13 cellular contexts compared by ENCODE assay signal in the genomic region with DNA sequence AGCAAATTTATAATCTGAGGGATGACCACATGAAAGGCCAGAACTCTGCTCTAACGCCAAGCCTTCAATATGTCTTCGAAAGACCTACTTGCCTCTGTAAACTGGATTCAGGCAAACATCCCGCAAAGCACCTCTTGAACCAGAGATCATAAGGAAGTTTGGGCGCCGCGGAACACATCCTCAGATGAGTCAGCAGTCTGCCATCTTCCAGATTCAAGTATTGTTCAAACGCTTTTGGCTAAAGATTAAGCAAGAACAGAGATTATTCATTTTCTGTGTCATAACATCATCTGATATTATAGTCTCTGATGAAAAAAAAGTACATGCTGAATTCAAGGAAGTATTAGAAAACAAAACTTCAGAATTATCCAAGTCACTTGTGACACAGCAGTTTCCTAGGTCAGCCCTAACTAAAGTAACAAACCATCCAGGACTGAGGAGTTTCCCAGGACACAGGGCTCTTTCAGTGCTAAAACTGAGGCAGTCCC. TPM values are rescaled to one million over a fixed set of nuclear protein-coding genes. Genes with fewer than 3 reads are reported as not detected.
A peak's percentile ranks its signal among the peaks of the same experiment; 100 is the strongest.
DNase-seq lines count a peak whose midpoint lies in the region; ATAC-seq and TF ChIP-seq lines count a peak whose summit lies in the region.
"Had no signal": no experiment of that assay in that cellular context is flagged by ENCODE, and none has a peak within 500 bp of the region (broad histone marks: within the 10 kb centered on the region; RNA-seq: fewer than 3 reads in every experiment).

No MANE protein-coding gene starts in this region.

- CTCF ChIA-PET in HCT116 (lab: Charles Lee): no interaction called here

- no peaks in the 10 kb centered on the region for H3K9me3 Mint-ChIP-seq in nephron progenitor cell

- no peaks in the 10 kb centered on the region for H4K20me1 ChIP-seq in HCT116 (ENCODE audit: insufficient read depth)

- TF ChIP-seq CTCF in HCT116 (IDR thresholded peaks at IDR 0.05 in 2 of 3, conservative IDR thresholded peaks at IDR 0.05 in 1 of 3; ENCODE audit: borderline replicate concordance in 1 of 3, insufficient read depth in 1 of 3, low read depth in 2 of 3, low read length in 2 of 3) (no peak), brain microvascular endothelial cell (IDR thresholded peaks at IDR 0.05; ENCODE audit: low read depth, low read length, missing control alignments) (no peak), left lung (IDR thresholded peaks at IDR 0.05) (no peak), nephron progenitor cell (IDR thresholded peaks at IDR 0.05) (no peak)

- no peaks in the 10 kb centered on the region for H3K79me2 ChIP-seq in HCT116 (ENCODE audit: insufficient read depth, low read length)

- H3K4me1 ChIP-seq in HCT116 (ENCODE audit: control insufficient read depth in 1 of 2, insufficient read depth in 2 of 2, low read length in 2 of 2) (peaks cover 0 to 16% of the 10 kb centered on the region in 2 experiments; a peak in 2 of 4 replicates), left lung (peaks cover 10 to 44% of the 10 kb centered on the region in 2 donors)

- ATAC-seq in HCT116 (no peak), left lung (no peak), HG03354 (IDR thresholded peaks at IDR 0.05; ENCODE audit: poor library complexity, severe bottlenecking, unreplicated experiment) (no peak)

- H3K27me3 Mint-ChIP-seq in nephron progenitor cell (ENCODE audit: low read depth, poor library complexity): no peaks in the 10 kb centered on the region
- H3K27me3 Mint-ChIP-seq: progenitor cell of endocrine pancreas had no signal

- peaks cover 6% of the 10 kb centered on the region for H3K4me1 Mint-ChIP-seq in nephron progenitor cell

- in situ Hi-C loops in brain microvascular endothelial cell (cut with HindIII; ENCODE audit: low pct_ligation_motif_present, low sequenced_read_pairs): no loop called here

- H3K9me3 ChIP-seq in HCT116 (ENCODE audit: control insufficient read depth in 1 of 2, insufficient read depth in 1 of 2, low read depth in 1 of 2, low read length in 2 of 2) (no peaks in the 10 kb centered on the region), left lung (no peaks in the 10 kb centered on the region)
- H3K9me3 ChIP-seq: transverse colon had no signal

- H3K36me3 Mint-ChIP-seq in nephron progenitor cell (ENCODE audit: low read depth): peaks cover 89% of the 10 kb centered on the region

- intact Hi-C loops in HCT116 (cut with micrococcal nuclease): no loop called here
- intact Hi-C loops in left lung (cut with DNase I): no loop called here

- no peak overlapping the region for H3K27ac Mint-ChIP-seq in nephron progenitor cell
- H3K27ac Mint-ChIP-seq: progenitor cell of endocrine pancreas had no signal

- H3K4me3 ChIP-seq in HCT116 (replicated peaks in 1 of 2; ENCODE audit: low read depth in 1 of 2, low read length in 2 of 2) (no peak overlapping the region), brain microvascular endothelial cell (ENCODE audit: low read depth, low read length) (no peak overlapping the region), left lung (no peak overlapping the region)
- H3K4me3 ChIP-seq: transverse colon had no signal

- no peak overlapping the region for H3K9ac ChIP-seq in HCT116 (ENCODE audit: low read length)

- H3K36me3 ChIP-seq in HCT116 (ENCODE audit: control insufficient read depth in 1 of 2, insufficient read depth in 2 of 2, low read length in 2 of 2) (peaks cover 2 to 11% of the 10 kb centered on the region in 2 experiments; a peak in 1 of 4 replicates), brain microvascular endothelial cell (replicated peaks) (peaks cover 8% of the 10 kb centered on the region), left lung (peaks cover 0 to 37% of the 10 kb centered on the region in 2 donors)

- BruUV-seq in HCT116 (replicated peaks; lab: Mats Ljungman, UMichigan): no TSS peak

- H3K4me2 ChIP-seq in HCT116 (ENCODE audit: low read length): peak overlapping the region; percentile 23; the same call in 1 of the 2 replicates

- no peak overlapping the region for H3K27ac ChIP-seq in HCT116 (ENCODE audit: low read depth, low read length)
- peak overlapping the region; percentile 90 for H3K27ac ChIP-seq in brain microvascular endothelial cell
- peak overlapping the region in 1 of 2 donors; percentile 77 for H3K27ac ChIP-seq in left lung
- H3K27ac ChIP-seq: 22Rv1 had no signal

- no peak for TF ChIP-seq POLR2A in HCT116 (IDR thresholded peaks at IDR 0.05; ENCODE audit: borderline replicate concordance, extremely low read depth, insufficient read depth, insufficient read length)

- H3K27me3 ChIP-seq in HCT116 (ENCODE audit: insufficient read depth, low read length): no peaks in the 10 kb centered on the region
- H3K27me3 ChIP-seq in brain microvascular endothelial cell (replicated peaks): no peaks in the 10 kb centered on the region
- no peaks in the 10 kb centered on the region for H3K27me3 ChIP-seq in left lung
- H3K27me3 ChIP-seq: transverse colon had no signal

- TF ChIP-seq RAD21 in HCT116 (IDR thresholded peaks at IDR 0.05; ENCODE audit: low read depth): no peak

- no peak overlapping the region for H2AFZ ChIP-seq in HCT116 (ENCODE audit: low read depth, low read length, poor library complexity, severe bottlenecking)

- RAD21 ChIA-PET in HCT116 (lab: Charles Lee; ENCODE audit: low non-redundant PET in 1 of 2, low total read pairs in 2 of 2, uncharacterized antibody in 2 of 2, unreplicated experiment in 2 of 2): no interaction called here

- peak; percentile 46 for DNase-seq in DMS53 (lab: John Stamatoyannopoulos, UW)
- DNase-seq in DMS53 treated with DMSO at 0.1 percent for 48 hours (lab: John Stamatoyannopoulos, UW; ENCODE audit: unreplicated experiment): no peak
- DNase-seq in HCT116 (ENCODE audit: low read depth, low spot score): no peak
- DNase-seq in brain microvascular endothelial cell: peak; percentile 83
- DNase-seq in left lung: peak; percentile 66 to 81
- no peak for DNase-seq in nephron progenitor cell
- DNase-seq in C1 segment of cervical spinal cord (lab: John Stamatoyannopoulos, UW): no peak
- DNase-seq: activated CD4-positive, alpha-beta T cell treated with anti-CD3 and anti-CD28 coated beads, Interleukin-2, amount 50 U/mL, for 4 hours; Kasumi-1; transverse colon had no signal

- no peaks in the 10 kb centered on the region for H3K9me2 ChIP-seq in HCT116 (ENCODE audit: insufficient read depth)

- H3K4me3 Mint-ChIP-seq in nephron progenitor cell: no peak overlapping the region

- POLR2A ChIA-PET in HCT116 (lab: Charles Lee): no interaction called here

TF ChIP-seq in HCT116, 20 proteins besides CTCF, POLR2A, EP300 and RAD21:
- no peak for TF ChIP-seq ELF1 (IDR thresholded peaks at IDR 0.05; ENCODE audit: borderline replicate concordance, low read depth)
- no peak for TF ChIP-seq ZFX (IDR thresholded peaks at IDR 0.05)
- TF ChIP-seq EZH2 (IDR thresholded peaks at IDR 0.05): no peak
- TF ChIP-seq FOSL1 (IDR thresholded peaks at IDR 0.05; ENCODE audit: low read depth): no peak
- TF ChIP-seq SRF (IDR thresholded peaks at IDR 0.05; ENCODE audit: low read depth): no peak
- no peak for TF ChIP-seq JUND (IDR thresholded peaks at IDR 0.05)
- TF ChIP-seq EGR1 (IDR thresholded peaks at IDR 0.05; ENCODE audit: low read depth): no peak
- no peak for TF ChIP-seq TCF7L2 (IDR thresholded peaks at IDR 0.05; ENCODE audit: borderline replicate concordance, extremely low read depth, insufficient read depth, insufficient read length)
- TF ChIP-seq, protein P1, sequence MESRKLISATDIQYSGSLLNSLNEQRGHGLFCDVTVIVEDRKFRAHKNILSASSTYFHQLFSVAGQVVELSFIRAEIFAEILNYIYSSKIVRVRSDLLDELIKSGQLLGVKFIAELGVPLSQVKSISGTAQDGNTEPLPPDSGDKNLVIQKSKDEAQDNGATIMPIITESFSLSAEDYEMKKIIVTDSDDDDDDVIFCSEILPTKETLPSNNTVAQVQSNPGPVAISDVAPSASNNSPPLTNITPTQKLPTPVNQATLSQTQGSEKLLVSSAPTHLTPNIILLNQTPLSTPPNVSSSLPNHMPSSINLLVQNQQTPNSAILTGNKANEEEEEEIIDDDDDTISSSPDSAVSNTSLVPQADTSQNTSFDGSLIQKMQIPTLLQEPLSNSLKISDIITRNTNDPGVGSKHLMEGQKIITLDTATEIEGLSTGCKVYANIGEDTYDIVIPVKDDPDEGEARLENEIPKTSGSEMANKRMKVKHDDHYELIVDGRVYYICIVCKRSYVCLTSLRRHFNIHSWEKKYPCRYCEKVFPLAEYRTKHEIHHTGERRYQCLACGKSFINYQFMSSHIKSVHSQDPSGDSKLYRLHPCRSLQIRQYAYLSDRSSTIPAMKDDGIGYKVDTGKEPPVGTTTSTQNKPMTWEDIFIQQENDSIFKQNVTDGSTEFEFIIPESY (IDR thresholded peaks at IDR 0.05; ENCODE audit: extremely low read depth, insufficient replicate concordance, low read length): no peak
- TF ChIP-seq, protein P2, sequence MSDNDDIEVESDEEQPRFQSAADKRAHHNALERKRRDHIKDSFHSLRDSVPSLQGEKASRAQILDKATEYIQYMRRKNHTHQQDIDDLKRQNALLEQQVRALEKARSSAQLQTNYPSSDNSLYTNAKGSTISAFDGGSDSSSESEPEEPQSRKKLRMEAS (IDR thresholded peaks at IDR 0.05): no peak

RNA-seq across cellular contexts. Expression of gene TBC1D7, which starts 20.8 kb away (rescaled TPM):
- total RNA-seq in HCT116 (2021; ENCODE audit: unreplicated experiment): 13.7 TPM
- 11.3 and 14.3 TPM in 2 replicates for polyA plus RNA-seq in HCT116 (2012)
- 10 to 100 TPM; 18.3 to 20.2 TPM for total RNA-seq in left lung

Comparison
In these comparisons a context has a peak if more than half of its experiments do, and no peak if none do; other contexts are left out.
1. DNase-seq: peak in DMS53 (single experiment), brain microvascular endothelial cell (single experiment) and left lung (2 of 2); none in DMS53 treated with DMSO at 0.1 percent for 48 hours (single experiment), HCT116 (single experiment), nephron progenitor cell (single experiment) and C1 segment of cervical spinal cord (0 of 14).